ENCODE assay signal across 22 cellular contexts in genomic region chr7:5270788-5271187, GRCh38.
"Had no signal": no experiment of that assay in that cellular context is flagged by ENCODE, and none has a peak within 500 bp of the region (broad histone marks: within the 10 kb centered on the region; RNA-seq: fewer than 3 reads in every experiment).

No MANE protein-coding gene starts in this region.

- H3K4me1 Mint-ChIP-seq: naive thymus-derived CD4-positive, alpha-beta T cell; stimulated activated naive CD8-positive, alpha-beta T cell treated with anti-CD3 and anti-CD28 coated beads, Interleukin-15, amount 100 ng/mL, for 72 hours had no signal

- ATAC-seq: foreskin keratinocyte; gastroesophageal sphincter; heart left ventricle; left cardiac atrium; left lung; naive thymus-derived CD4-positive, alpha-beta T cell; right lobe of liver; stimulated activated naive CD8-positive, alpha-beta T cell treated with anti-CD3 and anti-CD28 coated beads, Interleukin-15, amount 100 ng/mL, for 72 hours; upper lobe of right lung had no signal

- H3K9me3 Mint-ChIP-seq: nephron; stimulated activated naive CD8-positive, alpha-beta T cell treated with anti-CD3 and anti-CD28 coated beads, Interleukin-15, amount 100 ng/mL, for 72 hours had no signal

- DNase-seq: dorsolateral prefrontal cortex; effector CD8-positive, alpha-beta T cell; foreskin keratinocyte; heart left ventricle; left cardiac atrium; left lung; mesenchymal stem cell; midbrain; naive thymus-derived CD4-positive, alpha-beta T cell; occipital lobe; posterior cingulate gyrus; retina; right lobe of liver; small intestine; stimulated activated CD4-positive, alpha-beta T cell treated with anti-CD3 and anti-CD28 coated beads, Interleukin-15, amount 100 ng/mL, for 24 hours; stimulated activated CD4-positive, alpha-beta T cell treated with anti-CD3 and anti-CD28 coated beads, Interleukin-2, amount 100 ng/mL, for 48 hours; stimulated activated naive CD4-positive, alpha-beta T cell; stimulated activated naive CD8-positive, alpha-beta T cell treated with anti-CD3 and anti-CD28 coated beads, Interleukin-15, amount 100 ng/mL, for 72 hours; upper lobe of right lung; uterus had no signal

- H3K27ac Mint-ChIP-seq: naive thymus-derived CD4-positive, alpha-beta T cell; nephron; stimulated activated naive CD8-positive, alpha-beta T cell treated with anti-CD3 and anti-CD28 coated beads, Interleukin-15, amount 100 ng/mL, for 72 hours had no signal

- H3K27me3 Mint-ChIP-seq: naive thymus-derived CD4-positive, alpha-beta T cell had no signal

- H3K4me3 Mint-ChIP-seq: naive thymus-derived CD4-positive, alpha-beta T cell; nephron; stimulated activated naive CD8-positive, alpha-beta T cell treated with anti-CD3 and anti-CD28 coated beads, Interleukin-15, amount 100 ng/mL, for 72 hours had no signal

- H3K36me3 Mint-ChIP-seq: naive thymus-derived CD4-positive, alpha-beta T cell had no signal
